In genomic region chr2:191204443-191204842, GRCh38 we compare ENCODE assay signal across 10 cellular contexts. TPM values are rescaled to one million over a fixed set of nuclear protein-coding genes. Genes with fewer than 3 reads are reported as not detected.
DNase-seq lines count a peak whose midpoint lies in the region; ATAC-seq and TF ChIP-seq lines count a peak whose summit lies in the region.
"Had no signal": no experiment of that assay in that cellular context is flagged by ENCODE, and none has a peak within 500 bp of the region (broad histone marks: within the 10 kb centered on the region; RNA-seq: fewer than 3 reads in every experiment).

No MANE protein-coding gene starts in this region.

- CTCF ChIA-PET in activated CD8-positive, alpha-beta memory T cell treated with anti-CD3 and anti-CD28 coated beads, Interleukin-2, amount 10 ng/mL, durations not matched to agents 7 days and 5 days (lab: Charles Lee) = interaction anchor here (1.5 to 2.8 kb wide), 3 partner anchors 14 to 152 kb away, joined by 3 to 9 read pairs (median 4); no protein-coding TSS in a partner anchor
- CTCF ChIA-PET in PC-9 (lab: Charles Lee) = no interaction called here

- no peak overlapping the region for H3K4me3 ChIP-seq in PC-9
- H3K4me3 ChIP-seq: suprapubic skin had no signal

- peak overlapping the region; percentile 81 for H3K27ac Mint-ChIP-seq in activated CD8-positive, alpha-beta memory T cell treated with anti-CD3 and anti-CD28 coated beads, Interleukin-2, amount 10 ng/mL, durations not matched to agents 7 days and 5 days
- peak overlapping the region; percentile 94 for H3K27ac Mint-ChIP-seq in T-helper 17 cell
- H3K27ac Mint-ChIP-seq in stimulated activated effector memory CD8-positive, alpha-beta T cell treated with anti-CD3 and anti-CD28 coated beads, Interleukin-12 subunit alpha, Interleukin-12 subunit beta, amount 100 ng/mL, for 72 hours = peak overlapping the region; percentile 95

- peak; percentile 30 for ATAC-seq in activated CD8-positive, alpha-beta memory T cell treated with anti-CD3 and anti-CD28 coated beads, Interleukin-2, amount 10 ng/mL, durations not matched to agents 7 days and 5 days
- peak; percentile 65 for ATAC-seq in HG02798 (IDR thresholded peaks at IDR 0.05; ENCODE audit: poor library complexity, unreplicated experiment)
- peak; percentile 73 for ATAC-seq in T-helper 17 cell
- ATAC-seq in stimulated activated effector memory CD8-positive, alpha-beta T cell treated with anti-CD3 and anti-CD28 coated beads, Interleukin-12 subunit alpha, Interleukin-12 subunit beta, amount 100 ng/mL, for 72 hours = no peak
- ATAC-seq: SK-N-SH treated with all-trans-retinoic acid at 6 μM for 48 hours had no signal

- no peaks in the 10 kb centered on the region for H3K79me2 ChIP-seq in PC-9 (ENCODE audit: low read depth)

- peak overlapping the region; percentile 71 for H3K4me3 Mint-ChIP-seq in activated CD8-positive, alpha-beta memory T cell treated with anti-CD3 and anti-CD28 coated beads, Interleukin-2, amount 10 ng/mL, durations not matched to agents 7 days and 5 days
- peak overlapping the region; percentile 75 for H3K4me3 Mint-ChIP-seq in T-helper 17 cell
- H3K4me3 Mint-ChIP-seq in stimulated activated effector memory CD8-positive, alpha-beta T cell treated with anti-CD3 and anti-CD28 coated beads, Interleukin-12 subunit alpha, Interleukin-12 subunit beta, amount 100 ng/mL, for 72 hours = peak overlapping the region; percentile 77

- no peaks in the 10 kb centered on the region for H3K27me3 Mint-ChIP-seq in activated CD8-positive, alpha-beta memory T cell treated with anti-CD3 and anti-CD28 coated beads, Interleukin-2, amount 10 ng/mL, durations not matched to agents 7 days and 5 days
- no peaks in the 10 kb centered on the region for H3K27me3 Mint-ChIP-seq in T-helper 17 cell

- no TSS peak for BruUV-seq in PC-9 (replicated peaks; lab: Mats Ljungman, UMichigan)

- H3K4me1 Mint-ChIP-seq in activated CD8-positive, alpha-beta memory T cell treated with anti-CD3 and anti-CD28 coated beads, Interleukin-2, amount 10 ng/mL, durations not matched to agents 7 days and 5 days = peaks cover 47% of the 10 kb centered on the region
- H3K4me1 Mint-ChIP-seq in T-helper 17 cell = peaks cover 27% of the 10 kb centered on the region
- peaks cover 47% of the 10 kb centered on the region for H3K4me1 Mint-ChIP-seq in stimulated activated effector memory CD8-positive, alpha-beta T cell treated with anti-CD3 and anti-CD28 coated beads, Interleukin-12 subunit alpha, Interleukin-12 subunit beta, amount 100 ng/mL, for 72 hours

- H3K9me2 ChIP-seq in PC-9 (ENCODE audit: insufficient read depth) = no peaks in the 10 kb centered on the region; the same call in 1 of the 2 replicates

- no peaks in the 10 kb centered on the region for H3K4me1 ChIP-seq in PC-9 (replicated peaks; ENCODE audit: insufficient read depth)

- H3K9me3 Mint-ChIP-seq in activated CD8-positive, alpha-beta memory T cell treated with anti-CD3 and anti-CD28 coated beads, Interleukin-2, amount 10 ng/mL, durations not matched to agents 7 days and 5 days (ENCODE audit: low read depth) = no peaks in the 10 kb centered on the region
- no peaks in the 10 kb centered on the region for H3K9me3 Mint-ChIP-seq in stimulated activated effector memory CD8-positive, alpha-beta T cell treated with anti-CD3 and anti-CD28 coated beads, Interleukin-12 subunit alpha, Interleukin-12 subunit beta, amount 100 ng/mL, for 72 hours

- H3K9me3 ChIP-seq in T-helper 17 cell (ENCODE audit: control insufficient read depth, low read length, poor library complexity, severe bottlenecking) (no peaks in the 10 kb centered on the region), PC-9 (ENCODE audit: insufficient read depth, low read depth) (no peaks in the 10 kb centered on the region)
- H3K9me3 ChIP-seq: suprapubic skin had no signal

- H3K4me2 ChIP-seq in PC-9 = no peak overlapping the region

- no peak overlapping the region for H2AFZ ChIP-seq in PC-9

- H3F3A ChIP-seq in PC-9 (ENCODE audit: insufficient read depth, low read depth) = no peaks in the 10 kb centered on the region

- DNase-seq in activated CD8-positive, alpha-beta memory T cell treated with anti-CD3 and anti-CD28 coated beads, Interleukin-2, amount 10 ng/mL, durations not matched to agents 7 days and 5 days = no peak
- no peak for DNase-seq in activated CD8-positive, alpha-beta memory T cell treated with anti-CD3 and anti-CD28 coated beads, Interleukin-2, amount 50 U/mL, for 48 hours
- no peak for DNase-seq in T-helper 17 cell
- no peak for DNase-seq in stimulated activated effector memory CD8-positive, alpha-beta T cell treated with anti-CD3 and anti-CD28 coated beads, Interleukin-12 subunit alpha, Interleukin-12 subunit beta, amount 100 ng/mL, for 72 hours (ENCODE audit: low spot score in 2 of 2)
- no peak for DNase-seq in pons (ENCODE audit: low spot score)
- no peak for DNase-seq in PC-9
- DNase-seq in nucleus accumbens (lab: John Stamatoyannopoulos, UW) = no peak

- no peak for TF ChIP-seq CTCF in PC-9 (conservative IDR thresholded peaks at IDR 0.05)

- H4K20me1 ChIP-seq in PC-9 (ENCODE audit: insufficient read depth) = no peaks in the 10 kb centered on the region

- peaks cover 26% of the 10 kb centered on the region for H3K36me3 Mint-ChIP-seq in activated CD8-positive, alpha-beta memory T cell treated with anti-CD3 and anti-CD28 coated beads, Interleukin-2, amount 10 ng/mL, durations not matched to agents 7 days and 5 days
- H3K36me3 Mint-ChIP-seq in T-helper 17 cell (ENCODE audit: low read depth) = peaks cover 2% of the 10 kb centered on the region
- H3K36me3 Mint-ChIP-seq in stimulated activated effector memory CD8-positive, alpha-beta T cell treated with anti-CD3 and anti-CD28 coated beads, Interleukin-12 subunit alpha, Interleukin-12 subunit beta, amount 100 ng/mL, for 72 hours = peaks cover 12% of the 10 kb centered on the region

- intact Hi-C loops in PC-9 (cut with micrococcal nuclease; ENCODE audit: unreplicated experiment) = no loop called here

- POLR2A ChIA-PET in PC-9 (lab: Charles Lee; ENCODE audit: unreplicated experiment) = no interaction called here

- no peaks in the 10 kb centered on the region for H3K27me3 ChIP-seq in PC-9 (ENCODE audit: insufficient read depth, low read depth)
- H3K27me3 ChIP-seq: suprapubic skin had no signal

- H3K27ac ChIP-seq in PC-9 = no peak overlapping the region
- H3K27ac ChIP-seq: suprapubic skin had no signal

- H3K36me3 ChIP-seq in PC-9 (ENCODE audit: low read depth) = no peaks in the 10 kb centered on the region
- H3K36me3 ChIP-seq: suprapubic skin had no signal

RNA-seq across cellular contexts. Expression of gene MYO1B, which starts 40.8 kb away (rescaled TPM):
- total RNA-seq in activated CD8-positive, alpha-beta memory T cell treated with anti-CD3 and anti-CD28 coated beads, Interleukin-2, amount 10 ng/mL, durations not matched to agents 7 days and 5 days = 1 to 10 TPM; 1.6 to 4.3 TPM
- total RNA-seq in T-helper 17 cell (under 1 TPM; 0.23 to 0.52 TPM), PC-9 (2021) (48.5 and 55.0 TPM in 2 replicates)

RNA-seq across cellular contexts. Expression of gene STAT4, which starts 53.6 kb away (rescaled TPM):
- 100 to 1,000 TPM; 101 to 109 TPM for total RNA-seq in activated CD8-positive, alpha-beta memory T cell treated with anti-CD3 and anti-CD28 coated beads, Interleukin-2, amount 10 ng/mL, durations not matched to agents 7 days and 5 days
- total RNA-seq in T-helper 17 cell (100 to 1,000 TPM; 117 to 128 TPM), PC-9 (2021) (0.23 and 0.70 TPM in 2 replicates)

Comparison
In these comparisons a context has a peak if more than half of its experiments do, and no peak if none do; other contexts are left out.
1. RNA of gene STAT4, which starts 53.6 kb away (total RNA-seq): 117 to 128 TPM in T-helper 17 cell and 101 to 109 TPM in activated CD8-positive, alpha-beta memory T cell treated with anti-CD3 and anti-CD28 coated beads, Interleukin-2, amount 10 ng/mL, durations not matched to agents 7 days and 5 days; 0.23 to 0.70 TPM in PC-9; every median in the first group is over 10 times any median in the second.
2. Peak in every context shown above with its lines, with median percentiles within 50 percentile points of each other: H3K27ac Mint-ChIP-seq and H3K4me3 Mint-ChIP-seq.